Comparison of ENCODE assay signal across 2 cellular contexts in genomic region chr11:113274708-113275582, GRCh38.
TF ChIP-seq lines count a peak whose summit lies in the region.

No MANE protein-coding gene starts in this region.

TF ChIP-seq in GM23338, 12 proteins besides CTCF, POLR2A, EP300 and RAD21 (continued from another document):
- TF ChIP-seq ZNF462 (CRISPR knock-in tag; IDR thresholded peaks at IDR 0.05) (no peak), REST (IDR thresholded peaks at IDR 0.05; ENCODE audit: unreplicated experiment) (no peak), STAT1 (IDR thresholded peaks at IDR 0.05; ENCODE audit: unreplicated experiment) (no peak), CREB1 (CRISPR knock-in tag; IDR thresholded peaks at IDR 0.05; ENCODE audit: low read depth) (no peak), NANOG (IDR thresholded peaks at IDR 0.05; ENCODE audit: borderline replicate concordance) (no peak), ZNF331 (CRISPR knock-in tag; IDR thresholded peaks at IDR 0.05; ENCODE audit: low read depth) (no peak), EZH2phosphoT487 (IDR thresholded peaks at IDR 0.05; ENCODE audit: unreplicated experiment) (no peak), ZNF114 (CRISPR knock-in tag; IDR thresholded peaks at IDR 0.05) (no peak), JUNB (IDR thresholded peaks at IDR 0.05; ENCODE audit: unreplicated experiment) (no peak), POLR2AphosphoS5 (IDR thresholded peaks at IDR 0.05; ENCODE audit: low read depth) (no peak)
- TF ChIP-seq, protein P1, sequence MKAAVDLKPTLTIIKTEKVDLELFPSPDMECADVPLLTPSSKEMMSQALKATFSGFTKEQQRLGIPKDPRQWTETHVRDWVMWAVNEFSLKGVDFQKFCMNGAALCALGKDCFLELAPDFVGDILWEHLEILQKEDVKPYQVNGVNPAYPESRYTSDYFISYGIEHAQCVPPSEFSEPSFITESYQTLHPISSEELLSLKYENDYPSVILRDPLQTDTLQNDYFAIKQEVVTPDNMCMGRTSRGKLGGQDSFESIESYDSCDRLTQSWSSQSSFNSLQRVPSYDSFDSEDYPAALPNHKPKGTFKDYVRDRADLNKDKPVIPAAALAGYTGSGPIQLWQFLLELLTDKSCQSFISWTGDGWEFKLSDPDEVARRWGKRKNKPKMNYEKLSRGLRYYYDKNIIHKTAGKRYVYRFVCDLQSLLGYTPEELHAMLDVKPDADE (IDR thresholded peaks at IDR 0.05): no peak

TF ChIP-seq in SK-N-SH treated with all-trans-retinoic acid at 6 μM for 48 hours, 23 proteins besides CTCF, POLR2A, EP300 and RAD21 (continued from another document):
- no peak for TF ChIP-seq PATZ1 (CRISPR knock-in tag; IDR thresholded peaks at IDR 0.05; ENCODE audit: borderline replicate concordance)
- TF ChIP-seq RARB (CRISPR knock-in tag; IDR thresholded peaks at IDR 0.05): no peak
- no peak for TF ChIP-seq ARNTL (CRISPR knock-in tag; IDR thresholded peaks at IDR 0.05; ENCODE audit: borderline replicate concordance, low read depth)
- TF ChIP-seq, protein P2, sequence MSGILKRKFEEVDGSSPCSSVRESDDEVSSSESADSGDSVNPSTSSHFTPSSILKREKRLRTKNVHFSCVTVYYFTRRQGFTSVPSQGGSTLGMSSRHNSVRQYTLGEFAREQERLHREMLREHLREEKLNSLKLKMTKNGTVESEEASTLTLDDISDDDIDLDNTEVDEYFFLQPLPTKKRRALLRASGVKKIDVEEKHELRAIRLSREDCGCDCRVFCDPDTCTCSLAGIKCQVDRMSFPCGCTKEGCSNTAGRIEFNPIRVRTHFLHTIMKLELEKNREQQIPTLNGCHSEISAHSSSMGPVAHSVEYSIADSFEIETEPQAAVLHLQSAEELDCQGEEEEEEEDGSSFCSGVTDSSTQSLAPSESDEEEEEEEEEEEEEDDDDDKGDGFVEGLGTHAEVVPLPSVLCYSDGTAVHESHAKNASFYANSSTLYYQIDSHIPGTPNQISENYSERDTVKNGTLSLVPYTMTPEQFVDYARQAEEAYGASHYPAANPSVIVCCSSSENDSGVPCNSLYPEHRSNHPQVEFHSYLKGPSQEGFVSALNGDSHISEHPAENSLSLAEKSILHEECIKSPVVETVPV (CRISPR knock-in tag; IDR thresholded peaks at IDR 0.05): no peak
- TF ChIP-seq ZFP30 (CRISPR knock-in tag; IDR thresholded peaks at IDR 0.05): no peak
- no peak for TF ChIP-seq ISL1 (CRISPR knock-in tag; IDR thresholded peaks at IDR 0.05)
- TF ChIP-seq CSDC2 (CRISPR knock-in tag; IDR thresholded peaks at IDR 0.05): no peak
- no peak for TF ChIP-seq ZNF565 (CRISPR knock-in tag; conservative IDR thresholded peaks at IDR 0.05; ENCODE audit: low read depth)
- TF ChIP-seq, protein P3, sequence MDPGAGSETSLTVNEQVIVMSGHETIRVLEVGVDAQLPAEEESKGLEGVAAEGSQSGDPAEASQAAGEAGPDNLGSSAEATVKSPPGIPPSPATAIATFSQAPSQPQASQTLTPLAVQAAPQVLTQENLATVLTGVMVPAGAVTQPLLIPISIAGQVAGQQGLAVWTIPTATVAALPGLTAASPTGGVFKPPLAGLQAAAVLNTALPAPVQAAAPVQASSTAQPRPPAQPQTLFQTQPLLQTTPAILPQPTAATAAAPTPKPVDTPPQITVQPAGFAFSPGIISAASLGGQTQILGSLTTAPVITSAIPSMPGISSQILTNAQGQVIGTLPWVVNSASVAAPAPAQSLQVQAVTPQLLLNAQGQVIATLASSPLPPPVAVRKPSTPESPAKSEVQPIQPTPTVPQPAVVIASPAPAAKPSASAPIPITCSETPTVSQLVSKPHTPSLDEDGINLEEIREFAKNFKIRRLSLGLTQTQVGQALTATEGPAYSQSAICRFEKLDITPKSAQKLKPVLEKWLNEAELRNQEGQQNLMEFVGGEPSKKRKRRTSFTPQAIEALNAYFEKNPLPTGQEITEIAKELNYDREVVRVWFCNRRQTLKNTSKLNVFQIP (CRISPR knock-in tag; IDR thresholded peaks at IDR 0.05; ENCODE audit: borderline replicate concordance, low read depth): no peak
